Comparison of ENCODE assay signal across 1 cellular context in genomic region chr2:172427256-172427989, GRCh38.
A peak's percentile ranks its signal among the peaks of the same experiment; 100 is the strongest.
TF ChIP-seq lines count a peak whose summit lies in the region.

Gene ITGA6, plus strand, starts transcription at chr2:172427586.

TF ChIP-seq in HepG2, 621 proteins besides CTCF, POLR2A, EP300 and RAD21 (continued from another document and continues in another):
- TF ChIP-seq ZNF142 (CRISPR knock-in tag; IDR thresholded peaks at IDR 0.05): 0 out of 2 replicates have a peak, but pooled peaks have one; percentile 25
- peak; percentile 56; the same call in 1 of the 2 replicates for TF ChIP-seq KLF6 (CRISPR knock-in tag; IDR thresholded peaks at IDR 0.05)
- peak; percentile 77; the same call in 1 of the 2 replicates for TF ChIP-seq KLF12 (CRISPR knock-in tag; IDR thresholded peaks at IDR 0.05; ENCODE audit: borderline replicate concordance)
- peak; percentile 13; the same call in 1 of the 2 replicates for TF ChIP-seq E2F1 (CRISPR knock-in tag; IDR thresholded peaks at IDR 0.05)
- TF ChIP-seq SRSF4 (IDR thresholded peaks at IDR 0.05; ENCODE audit: low read depth, low read length, poor library complexity, severe bottlenecking): no peak
- peak; percentile 14; the same call in 1 of the 2 replicates for TF ChIP-seq ATF2 (CRISPR knock-in tag; IDR thresholded peaks at IDR 0.05)
- TF ChIP-seq U2AF2 (IDR thresholded peaks at IDR 0.05; ENCODE audit: low read depth, low read length): no peak
- TF ChIP-seq FOXK1 (CRISPR knock-in tag; IDR thresholded peaks at IDR 0.05; ENCODE audit: borderline replicate concordance, low read depth): peak; percentile 26; the same call in 1 of the 2 replicates
- peak; percentile 53 for TF ChIP-seq ZNF18 (CRISPR knock-in tag; IDR thresholded peaks at IDR 0.05; ENCODE audit: insufficient replicate concordance)
- TF ChIP-seq ZNF574 (CRISPR knock-in tag; IDR thresholded peaks at IDR 0.05): peak; percentile 57; the same call in 1 of the 2 replicates
- no peak for TF ChIP-seq FOSL1 (CRISPR knock-in tag; IDR thresholded peaks at IDR 0.05; ENCODE audit: borderline replicate concordance)
- no peak for TF ChIP-seq GLMP (CRISPR knock-in tag; IDR thresholded peaks at IDR 0.05; ENCODE audit: borderline replicate concordance)
- no peak for TF ChIP-seq NCOA1 (CRISPR knock-in tag; IDR thresholded peaks at IDR 0.05)
- no peak for TF ChIP-seq PAF1 (CRISPR knock-in tag; IDR thresholded peaks at IDR 0.05)
- 0 out of 2 replicates have a peak, but pooled peaks have one; percentile 79 for TF ChIP-seq ZNF564 (CRISPR knock-in tag; IDR thresholded peaks at IDR 0.05)
- no peak for TF ChIP-seq ZNF766 (CRISPR knock-in tag; IDR thresholded peaks at IDR 0.05; ENCODE audit: borderline replicate concordance)
- no peak for TF ChIP-seq TEAD3 (CRISPR knock-in tag; optimal IDR thresholded peaks at IDR 0.05; ENCODE audit: borderline replicate concordance)
- no peak for TF ChIP-seq HCFC1 (IDR thresholded peaks at IDR 0.05; ENCODE audit: low read depth, low read length)
- peak; percentile 37; the same call in 1 of the 2 replicates for TF ChIP-seq DZIP1 (CRISPR knock-in tag; IDR thresholded peaks at IDR 0.05)
- TF ChIP-seq GATA4 (IDR thresholded peaks at IDR 0.05; ENCODE audit: borderline replicate concordance, low read depth): peak; percentile 56; the same call in 1 of the 2 replicates
- TF ChIP-seq KLF13 (CRISPR knock-in tag; IDR thresholded peaks at IDR 0.05): 0 out of 2 replicates have a peak, but pooled peaks have one; percentile 30
- no peak for TF ChIP-seq PLSCR1 (CRISPR knock-in tag; IDR thresholded peaks at IDR 0.05; ENCODE audit: borderline replicate concordance)
- no peak; the same call in 1 of the 2 replicates for TF ChIP-seq HIC2 (CRISPR knock-in tag; IDR thresholded peaks at IDR 0.05; ENCODE audit: low read depth)
- no peak for TF ChIP-seq TRIM24 (CRISPR knock-in tag; IDR thresholded peaks at IDR 0.05)
- 0 out of 2 replicates have a peak, but pooled peaks have one; percentile 19 for TF ChIP-seq AKNA (CRISPR knock-in tag; IDR thresholded peaks at IDR 0.05; ENCODE audit: borderline replicate concordance)
